ENCODE assay signal across 8 cellular contexts in genomic region chr7:142880886-142881505, GRCh38. TPM values are rescaled to one million over a fixed set of nuclear protein-coding genes. Genes with fewer than 3 reads are reported as not detected.
DNase-seq lines count a peak whose midpoint lies in the region; ATAC-seq and TF ChIP-seq lines count a peak whose summit lies in the region.

No MANE protein-coding gene starts in this region.

- H3K4me3 ChIP-seq in DND-41 (ENCODE audit: low read depth in 1 of 2, low read length in 2 of 2), result no peak overlapping the region
- H3K4me3 ChIP-seq in esophagus muscularis mucosa, result no peak overlapping the region
- H3K4me3 ChIP-seq in MG63, result no peak overlapping the region
- no peak overlapping the region for H3K4me3 ChIP-seq in sigmoid colon

- intact Hi-C loops in esophagus muscularis mucosa (cut with DNase I) (no loop called here), sigmoid colon (cut with DNase I) (no loop called here)

- H3K27ac ChIP-seq in DND-41 (ENCODE audit: low read length), result no peak overlapping the region
- H3K27ac ChIP-seq in esophagus muscularis mucosa (replicated peaks in 1 of 4), result no peak overlapping the region
- H3K27ac ChIP-seq in sigmoid colon, result no peak overlapping the region

- H3K27me3 ChIP-seq in DND-41 (ENCODE audit: insufficient read depth, low read length, poor library complexity) (no peaks in the 10 kb centered on the region), esophagus muscularis mucosa (peaks cover 0 to 58% (median 0%) of the 10 kb centered on the region in 4 donors), MG63 (no peaks in the 10 kb centered on the region), sigmoid colon (peaks cover 0 to 6% (median 3%) of the 10 kb centered on the region in 3 donors)

- H3K4me2 ChIP-seq in DND-41 (ENCODE audit: insufficient read depth, low read length), result no peak overlapping the region

- H4K20me1 ChIP-seq in DND-41 (ENCODE audit: insufficient read depth, low read length), result no peaks in the 10 kb centered on the region

- no peak overlapping the region for H3K9ac ChIP-seq in DND-41 (ENCODE audit: low read depth, low read length)

- no peak for TF ChIP-seq POLR2A in esophagus muscularis mucosa (IDR thresholded peaks at IDR 0.05; ENCODE audit: low read depth)
- no peak for TF ChIP-seq POLR2A in sigmoid colon (IDR thresholded peaks at IDR 0.05)

- H3K4me1 ChIP-seq in DND-41 (ENCODE audit: insufficient read depth, low read length) (no peaks in the 10 kb centered on the region), esophagus muscularis mucosa (no peaks in the 10 kb centered on the region), sigmoid colon (no peaks in the 10 kb centered on the region)

- ATAC-seq in DND-41 (ENCODE audit: insufficient read depth, low read depth) (peak; percentile 74), GM21390 (IDR thresholded peaks at IDR 0.05; ENCODE audit: unreplicated experiment) (peak; percentile 80)

- TF ChIP-seq CTCF in DND-41 (IDR thresholded peaks at IDR 0.05; ENCODE audit: borderline replicate concordance, extremely low read depth, low read length, poor library complexity, severe bottlenecking) (peak; percentile 83), esophagus muscularis mucosa (IDR thresholded peaks at IDR 0.05) (peak; percentile 19 to 53 (median 36)), sigmoid colon (IDR thresholded peaks at IDR 0.05) (peak in 2 of 4 experiments; percentile 42 to 44)

- no peaks in the 10 kb centered on the region for H3K36me3 ChIP-seq in DND-41 (ENCODE audit: insufficient read depth, low read length)
- H3K36me3 ChIP-seq in esophagus muscularis mucosa, result no peaks in the 10 kb centered on the region
- no peaks in the 10 kb centered on the region for H3K36me3 ChIP-seq in MG63
- H3K36me3 ChIP-seq in sigmoid colon, result no peaks in the 10 kb centered on the region

- 29% methylated on average over 8 of the region's 8 CpGs for WGBS in esophagus muscularis mucosa
- WGBS in sigmoid colon, 2 donors, result 30 to 36% methylated on average over 8 of the region's 8 CpGs

- TF ChIP-seq EP300 in Ishikawa (IDR thresholded peaks at IDR 0.05; ENCODE audit: borderline replicate concordance), result no peak
- TF ChIP-seq EP300 in esophagus muscularis mucosa (IDR thresholded peaks at IDR 0.05), result no peak
- no peak for TF ChIP-seq EP300 in sigmoid colon (IDR thresholded peaks at IDR 0.05)

- no peaks in the 10 kb centered on the region for H3K9me3 ChIP-seq in DND-41 (ENCODE audit: insufficient read depth, low read length, severe bottlenecking)
- no peaks in the 10 kb centered on the region for H3K9me3 ChIP-seq in esophagus muscularis mucosa
- H3K9me3 ChIP-seq in MG63, result no peaks in the 10 kb centered on the region
- no peaks in the 10 kb centered on the region for H3K9me3 ChIP-seq in sigmoid colon

- H3K79me2 ChIP-seq in DND-41 (ENCODE audit: insufficient read depth, low read length), result no peaks in the 10 kb centered on the region

- peak; percentile 66 for TF ChIP-seq RAD21 in Ishikawa (IDR thresholded peaks at IDR 0.05; ENCODE audit: low read depth)

- no peak overlapping the region for H2AFZ ChIP-seq in DND-41 (ENCODE audit: low read depth, low read length)

- peak; percentile 60 for DNase-seq in DND-41
- peak; percentile 42 to 58 for DNase-seq in activated CD4-positive, alpha-beta T cell treated with anti-CD3 and anti-CD28 coated beads, Interleukin-2, amount 50 U/mL, for 48 hours
- no peak for DNase-seq in esophagus muscularis mucosa (ENCODE audit: extremely low spot score)
- DNase-seq in renal cortical epithelial cell (ENCODE audit: low read depth), result peak; percentile 9
- no peak for DNase-seq in MG63
- no peak for DNase-seq in sigmoid colon

TF ChIP-seq in Ishikawa, 13 proteins besides CTCF, POLR2A, EP300 and RAD21:
- no peak for TF ChIP-seq MAX (IDR thresholded peaks at IDR 0.05)
- TF ChIP-seq ZBTB7A (IDR thresholded peaks at IDR 0.05; ENCODE audit: low read depth), result no peak
- TF ChIP-seq NFIC (IDR thresholded peaks at IDR 0.05), result no peak
- TF ChIP-seq TCF12 (IDR thresholded peaks at IDR 0.05; ENCODE audit: low read depth), result no peak
- TF ChIP-seq CREB1 (IDR thresholded peaks at IDR 0.05; ENCODE audit: low read depth), result no peak
- TF ChIP-seq YY1 (IDR thresholded peaks at IDR 0.05; ENCODE audit: low read depth), result no peak
- TF ChIP-seq TEAD4 (IDR thresholded peaks at IDR 0.05), result no peak
- TF ChIP-seq USF1 (IDR thresholded peaks at IDR 0.05), result no peak
- TF ChIP-seq TAF1 (IDR thresholded peaks at IDR 0.05; ENCODE audit: low read depth), result no peak
- TF ChIP-seq REST (IDR thresholded peaks at IDR 0.05; ENCODE audit: low read depth), result no peak
- TF ChIP-seq FOXM1 (IDR thresholded peaks at IDR 0.05; ENCODE audit: borderline replicate concordance, low read depth), result no peak
- TF ChIP-seq EGR1 (IDR thresholded peaks at IDR 0.05), result no peak
TF ChIP-seq in Ishikawa: peak in this region for 0.

RNA-seq across cellular contexts. Expression of gene TRPV6, which starts 4.5 kb away (rescaled TPM):
- total RNA-seq in esophagus muscularis mucosa (not detected), renal cortical epithelial cell (0.05 TPM in 1 of 2 replicates, not detected in the other), sigmoid colon (not detected)
- not detected in 2 replicates for total RNA-seq in MG63 (2014; rRNA removed; shearing (Covaris generic); ENCODE audit: low replicate concordance)
- under 1 TPM in 2 of 3 donors, not detected in 1; 0.19 to 0.60 TPM for polyA plus RNA-seq in sigmoid colon

RNA-seq across cellular contexts. Expression of gene EPHB6, which starts 26.1 kb away (rescaled TPM):
- total RNA-seq in esophagus muscularis mucosa (10 to 100 TPM in 1 of 4 donors, 1 to 10 TPM in 3; 3.3 to 10.5 (median 5.5) TPM), renal cortical epithelial cell (0.35 and 2.0 TPM in 2 replicates), sigmoid colon (10 to 100 TPM in 2 of 4 donors, 1 to 10 TPM in 2; 6.7 to 13.6 (median 10.2) TPM)
- 0.96 and 3.6 TPM in 2 replicates for total RNA-seq in MG63 (2014; rRNA removed; shearing (Covaris generic); ENCODE audit: low replicate concordance)
- 1 to 10 TPM; 1.2 to 5.6 (median 1.2) TPM for polyA plus RNA-seq in sigmoid colon

RNA-seq across cellular contexts. Expression of gene TRPV5, which starts 52.5 kb away (rescaled TPM):
- total RNA-seq in esophagus muscularis mucosa (under 1 TPM in 1 of 4 donors, not detected in 3; 0.17 TPM), renal cortical epithelial cell (not detected in 2 replicates), sigmoid colon (not detected)
- not detected in 2 replicates for total RNA-seq in MG63 (2014; rRNA removed; shearing (Covaris generic); ENCODE audit: low replicate concordance)
- under 1 TPM in 1 of 3 donors, not detected in 2; 0.03 TPM for polyA plus RNA-seq in sigmoid colon

RNA-seq across cellular contexts. Expression of gene LLCFC1, which starts 58.3 kb away (rescaled TPM):
- total RNA-seq in esophagus muscularis mucosa (not detected), renal cortical epithelial cell (not detected in 2 replicates), sigmoid colon (not detected)
- total RNA-seq in MG63 (2014; rRNA removed; shearing (Covaris generic); ENCODE audit: low replicate concordance), result not detected in 2 replicates
- polyA plus RNA-seq in sigmoid colon, result not detected

Comparison
In these comparisons a context has a peak if more than half of its experiments do, and no peak if none do; other contexts are left out.
1. DNase-seq: peak in DND-41 (single experiment), activated CD4-positive, alpha-beta T cell treated with anti-CD3 and anti-CD28 coated beads, Interleukin-2, amount 50 U/mL, for 48 hours (2 of 2) and renal cortical epithelial cell (single experiment); none in esophagus muscularis mucosa (single experiment), MG63 (single experiment) and sigmoid colon (single experiment).